In the genomic region with DNA sequence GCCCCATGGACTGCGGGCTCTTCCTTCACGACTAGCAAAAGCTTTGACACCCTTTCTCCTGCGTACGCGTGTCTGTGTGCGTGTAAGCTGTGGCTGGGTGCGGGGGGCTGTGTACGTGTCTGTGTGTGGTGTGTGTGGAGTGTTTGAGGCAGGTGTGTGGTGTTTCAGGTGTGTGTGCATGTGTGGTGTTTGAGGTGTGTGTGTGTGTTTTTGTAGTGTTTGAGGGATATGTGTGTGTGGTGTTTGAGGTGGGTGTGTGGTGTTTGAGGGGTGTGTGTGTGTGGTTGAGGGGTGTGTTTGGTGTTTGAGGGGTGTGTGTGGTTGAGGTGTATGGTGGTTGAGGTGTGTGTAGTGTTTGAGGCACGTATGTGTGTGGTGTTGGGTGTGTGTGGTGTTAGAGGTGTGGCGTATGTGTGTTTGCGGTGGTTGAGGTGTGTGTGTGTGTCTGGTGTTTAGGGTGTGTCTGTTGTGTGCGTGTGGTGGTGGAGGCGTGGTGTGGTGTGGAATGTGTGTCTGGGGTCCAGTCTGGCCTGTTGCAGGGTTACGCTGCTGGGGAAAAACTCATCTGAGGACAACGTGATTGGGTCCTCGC, we compare ENCODE assay signal across 8 cellular contexts. TPM values are rescaled to one million over a fixed set of nuclear protein-coding genes. Genes with fewer than 3 reads are reported as not detected.
DNase-seq lines count a peak whose midpoint lies in the region; ATAC-seq and TF ChIP-seq lines count a peak whose summit lies in the region.

No MANE protein-coding gene starts in this region.

- peaks cover 18% of the 10 kb centered on the region for H3K4me1 ChIP-seq in mammary epithelial cell (ENCODE audit: insufficient read depth, low read length)
- peaks cover 10% of the 10 kb centered on the region for H3K4me1 ChIP-seq in mucosa of stomach (ENCODE audit: control insufficient read depth, insufficient read depth, low read length)

- no peak overlapping the region for H3K27ac ChIP-seq in mammary epithelial cell (ENCODE audit: insufficient read depth, low read depth, low read length)

- no peaks in the 10 kb centered on the region for H4K20me1 ChIP-seq in mammary epithelial cell (ENCODE audit: insufficient read depth, low read length)

- no peak overlapping the region for H3K9ac ChIP-seq in mammary epithelial cell (ENCODE audit: insufficient read depth, low read length)
- H3K9ac ChIP-seq in mucosa of stomach (ENCODE audit: low read length), result peak overlapping the region; percentile 57

- CTCF ChIA-PET in AG04449 (lab: Yijun Ruan, JAX) (interaction anchor here (0.7 to 2.3 kb wide), 10 partner anchors 10 to 105 kb away, joined by 3 to 15 read pairs (median 6); a partner anchor contains a TSS), mammary epithelial cell (lab: Charles Lee; ENCODE audit: low non-redundant PET) (no interaction called here)

- H3K36me3 ChIP-seq in mammary epithelial cell (ENCODE audit: insufficient read depth, low read length), result no peaks in the 10 kb centered on the region
- no peaks in the 10 kb centered on the region for H3K36me3 ChIP-seq in mucosa of stomach (ENCODE audit: control insufficient read depth, insufficient read depth, low read length)

- H3K27me3 ChIP-seq in mammary epithelial cell (ENCODE audit: insufficient read depth, low read length), result no peaks in the 10 kb centered on the region
- H3K27me3 ChIP-seq in mucosa of stomach (ENCODE audit: control insufficient read depth, insufficient read depth, low read length), result no peaks in the 10 kb centered on the region

- WGBS in mammary epithelial cell (ENCODE audit: low coverage, missing lambda C conversion rate), result 37% methylated on average over 15 of the region's 16 CpGs

- no peaks in the 10 kb centered on the region for H3K9me3 ChIP-seq in mammary epithelial cell (replicated peaks; ENCODE audit: insufficient read depth, low read length)
- H3K9me3 ChIP-seq in mucosa of stomach (ENCODE audit: control insufficient read depth, low read length), result no peaks in the 10 kb centered on the region

- ATAC-seq in HG03571 (IDR thresholded peaks at IDR 0.05; ENCODE audit: unreplicated experiment) (peak; percentile 8), HG02884 (IDR thresholded peaks at IDR 0.05; ENCODE audit: unreplicated experiment) (no peak), HG03025 (IDR thresholded peaks at IDR 0.05; ENCODE audit: low FRiP score, unreplicated experiment) (no peak), HG02840 (IDR thresholded peaks at IDR 0.05; ENCODE audit: low FRiP score, unreplicated experiment) (no peak)

- intact Hi-C loops in mammary epithelial cell (cut with micrococcal nuclease), result loop anchor here (1.0 kb wide), 1 partner anchor 63 kb away; no protein-coding TSS in a partner anchor

- dilution Hi-C loops in mammary epithelial cell (cut with HindIII; ENCODE audit: low sequenced_read_pairs), result loop anchor here (5.0 kb wide), 2 partner anchors 51 to 69 kb away; a partner anchor contains a TSS

- H3K4me3 ChIP-seq in AG04449 (ENCODE audit: low read depth, low read length), result peak overlapping the region; percentile 81
- peak overlapping the region; percentile 51 to 65 (median 57) for H3K4me3 ChIP-seq in mammary epithelial cell (replicated peaks in 1 of 3; ENCODE audit: insufficient read depth in 1 of 3, low read depth in 2 of 3, low read length in 3 of 3)
- peak overlapping the region; percentile 52 for H3K4me3 ChIP-seq in mucosa of stomach (ENCODE audit: low read length)

- in situ Hi-C loops in mammary epithelial cell (cut with MboI; ENCODE audit: low sequenced_read_pairs in 2 of 2), result no loop called here

- DNase-seq in AG04449 (ENCODE audit: low read depth, low spot score) (no peak), mammary epithelial cell (no peak), AG20443 (ENCODE audit: low spot score) (no peak)

- TF ChIP-seq CTCF in AG04449 (IDR thresholded peaks at IDR 0.05; ENCODE audit: insufficient read depth, low read length, missing control alignments) (no peak), mammary epithelial cell (conservative IDR thresholded peaks at IDR 0.05 in 1 of 2, IDR thresholded peaks at IDR 0.05 in 1 of 2; ENCODE audit: extremely low read depth in 1 of 2, insufficient read depth in 1 of 2, low read depth in 1 of 2, low read length in 2 of 2) (no peak)

- BruUV-seq in mammary epithelial cell (replicated peaks; lab: Mats Ljungman, UMichigan), result no TSS peak

- H3K4me2 ChIP-seq in mammary epithelial cell (ENCODE audit: insufficient read depth, low read depth, low read length), result peak overlapping the region; percentile 91

- peaks cover 18% of the 10 kb centered on the region for H3K79me2 ChIP-seq in mammary epithelial cell (ENCODE audit: insufficient read depth, low read length)

- H2AFZ ChIP-seq in mammary epithelial cell (ENCODE audit: low read depth, low read length), result peak overlapping the region; percentile 98

- POLR2A ChIA-PET in AG04449 (lab: Yijun Ruan, JAX), result no interaction called here

RNA-seq across cellular contexts. Expression of a gene that starts 0.7 kb away (rescaled TPM):
- total RNA-seq in mammary epithelial cell, result 10 to 100 TPM; 32.7 to 50.4 TPM
- polyA plus RNA-seq in mammary epithelial cell, result 21.6 TPM
- polyA minus RNA-seq in mammary epithelial cell, result 18.9 TPM

RNA-seq across cellular contexts. Expression of a gene that starts 28.0 kb away (rescaled TPM):
- 1 to 10 TPM; 2.1 to 2.5 TPM for total RNA-seq in mammary epithelial cell
- 0.41 TPM for polyA plus RNA-seq in mammary epithelial cell
- 0.47 TPM for polyA minus RNA-seq in mammary epithelial cell

RNA-seq across cellular contexts. Expression of a gene that starts 44.0 kb away (rescaled TPM):
- total RNA-seq in mammary epithelial cell, result 10 to 100 TPM in 1 of 2 donors, 1 to 10 TPM in 1; 3.5 to 12.9 TPM
- polyA plus RNA-seq in mammary epithelial cell, result 3.3 TPM
- polyA minus RNA-seq in mammary epithelial cell, result 2.9 TPM

RNA-seq across cellular contexts. Expression of a gene that starts 46.0 kb away (rescaled TPM):
- 10 to 100 TPM; 23.7 to 54.4 TPM for total RNA-seq in mammary epithelial cell
- 28.0 TPM for polyA plus RNA-seq in mammary epithelial cell
- 3.9 TPM for polyA minus RNA-seq in mammary epithelial cell

RNA-seq across cellular contexts. Expression of a gene that starts 50.4 kb away (rescaled TPM):
- 10 to 100 TPM in 1 of 2 donors, 1 to 10 TPM in 1; 5.5 to 20.5 TPM for total RNA-seq in mammary epithelial cell
- polyA plus RNA-seq in mammary epithelial cell, result 3.7 TPM
- polyA minus RNA-seq in mammary epithelial cell, result not detected
